Comparison of ENCODE assay signal across 11 cellular contexts in the genomic region with DNA sequence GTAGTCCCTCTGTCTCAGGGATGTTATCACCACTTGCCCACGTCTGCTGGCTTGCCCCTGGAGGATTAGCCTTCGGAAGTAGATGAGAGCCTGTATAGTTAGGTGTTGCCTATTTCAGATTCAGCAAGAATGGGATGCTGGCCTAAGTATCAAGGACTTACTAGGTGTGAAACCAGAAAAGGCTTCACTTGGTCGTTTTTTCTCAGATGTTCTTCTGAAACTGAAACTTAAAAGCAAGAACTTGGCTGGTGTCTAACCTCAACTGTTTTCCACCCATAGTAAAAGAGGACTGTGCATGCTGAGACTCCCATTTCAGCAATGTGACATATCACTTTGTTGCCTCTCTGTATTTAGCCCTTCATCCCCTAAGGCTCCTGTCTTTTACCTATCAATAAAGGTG.
DNase-seq lines count a peak whose midpoint lies in the region; ATAC-seq and TF ChIP-seq lines count a peak whose summit lies in the region.
"Had no signal": no experiment of that assay in that cellular context is flagged by ENCODE, and none has a peak within 500 bp of the region (broad histone marks: within the 10 kb centered on the region; RNA-seq: fewer than 3 reads in every experiment).

No MANE protein-coding gene starts in this region.

- no peak overlapping the region for H3K4me3 ChIP-seq in osteoblast (ENCODE audit: insufficient read depth, low read length)
- no peak overlapping the region for H3K4me3 ChIP-seq in tibial artery

- CTCF ChIA-PET in activated CD8-positive, alpha-beta memory T cell treated with anti-CD3 and anti-CD28 coated beads, Interleukin-2, amount 10 ng/mL, durations not matched to agents 7 days and 5 days (lab: Charles Lee) = no interaction called here

- TF ChIP-seq CTCF in osteoblast (IDR thresholded peaks at IDR 0.05; ENCODE audit: extremely low read depth, low read depth, low read length) (no peak), tibial artery (IDR thresholded peaks at IDR 0.05) (no peak)

- H3K4me3 Mint-ChIP-seq in activated CD8-positive, alpha-beta memory T cell treated with anti-CD3 and anti-CD28 coated beads, Interleukin-2, amount 10 ng/mL, durations not matched to agents 7 days and 5 days = no peak overlapping the region
- H3K4me3 Mint-ChIP-seq: activated CD4-positive, alpha-beta T cell treated with anti-CD3 and anti-CD28 coated beads, Interleukin-2, amount 10 ng/mL, durations not matched to agents 24 days and 14 days; nephron progenitor cell had no signal

- intact Hi-C loops in tibial artery (cut with DNase I; ENCODE audit: low total_unique reads) = no loop called here

- H2AFZ ChIP-seq in osteoblast (ENCODE audit: low read length) = no peak overlapping the region

- H3K4me2 ChIP-seq in osteoblast (ENCODE audit: insufficient read depth, low read length) = no peak overlapping the region

- H3K36me3 ChIP-seq in osteoblast (ENCODE audit: insufficient read depth, low read length) = no peaks in the 10 kb centered on the region
- H3K36me3 ChIP-seq in tibial artery = no peaks in the 10 kb centered on the region

- no peaks in the 10 kb centered on the region for H4K20me1 ChIP-seq in osteoblast (ENCODE audit: insufficient read depth, low read length)

- peaks cover 7% of the 10 kb centered on the region for H3K4me1 Mint-ChIP-seq in activated CD8-positive, alpha-beta memory T cell treated with anti-CD3 and anti-CD28 coated beads, Interleukin-2, amount 10 ng/mL, durations not matched to agents 7 days and 5 days
- H3K4me1 Mint-ChIP-seq: nephron progenitor cell had no signal

- H3K27ac ChIP-seq in osteoblast (ENCODE audit: low read depth, low read length) (no peak overlapping the region), tibial artery (no peak overlapping the region)

- H3K4me1 ChIP-seq in osteoblast (ENCODE audit: insufficient read depth, low read length) (no peaks in the 10 kb centered on the region), tibial artery (no peaks in the 10 kb centered on the region)

- no peaks in the 10 kb centered on the region for H3K27me3 ChIP-seq in osteoblast (ENCODE audit: insufficient read depth, low read length)
- H3K27me3 ChIP-seq in tibial artery = no peaks in the 10 kb centered on the region

- DNase-seq in activated CD8-positive, alpha-beta memory T cell treated with anti-CD3 and anti-CD28 coated beads, Interleukin-2, amount 10 ng/mL, durations not matched to agents 7 days and 5 days = no peak
- DNase-seq in activated CD8-positive, alpha-beta memory T cell treated with anti-CD3 and anti-CD28 coated beads, Interleukin-2, amount 50 U/mL, for 48 hours = no peak
- no peak for DNase-seq in COLO668 (lab: John Stamatoyannopoulos, UW; ENCODE audit: unreplicated experiment)
- DNase-seq in osteoblast (ENCODE audit: insufficient read length, low spot score, missing footprints) = no peak
- DNase-seq in stimulated activated CD4-positive, alpha-beta T cell treated with anti-CD3 and anti-CD28 coated beads, Interleukin-1b, Interleukin-23, amount 100 ng/mL, for 48 hours = no peak
- DNase-seq in tibial artery = no peak
- DNase-seq: activated CD4-positive, alpha-beta T cell treated with anti-CD3 and anti-CD28 coated beads, Interleukin-2, amount 10 ng/mL, durations not matched to agents 24 days and 14 days; NCI-H2171 treated with DMSO at 0.1 percent for 48 hours; nephron progenitor cell had no signal

- no peaks in the 10 kb centered on the region for H3K9me3 ChIP-seq in osteoblast (ENCODE audit: low read depth, low read length)
- H3K9me3 ChIP-seq in tibial artery = no peaks in the 10 kb centered on the region

- H3K27ac Mint-ChIP-seq in activated CD8-positive, alpha-beta memory T cell treated with anti-CD3 and anti-CD28 coated beads, Interleukin-2, amount 10 ng/mL, durations not matched to agents 7 days and 5 days = peak overlapping the region; percentile 67
- H3K27ac Mint-ChIP-seq: activated CD4-positive, alpha-beta T cell treated with anti-CD3 and anti-CD28 coated beads, Interleukin-2, amount 10 ng/mL, durations not matched to agents 24 days and 14 days; nephron progenitor cell had no signal

- no peaks in the 10 kb centered on the region for H3K36me3 Mint-ChIP-seq in activated CD8-positive, alpha-beta memory T cell treated with anti-CD3 and anti-CD28 coated beads, Interleukin-2, amount 10 ng/mL, durations not matched to agents 7 days and 5 days

- ATAC-seq in activated CD8-positive, alpha-beta memory T cell treated with anti-CD3 and anti-CD28 coated beads, Interleukin-2, amount 10 ng/mL, durations not matched to agents 7 days and 5 days = peak; percentile 86
- ATAC-seq in HG02610 (IDR thresholded peaks at IDR 0.05; ENCODE audit: unreplicated experiment) = peak; percentile 99
- ATAC-seq in HG03439 (IDR thresholded peaks at IDR 0.05; ENCODE audit: unreplicated experiment) = peak; percentile 99

- peaks cover 35% of the 10 kb centered on the region for H3K27me3 Mint-ChIP-seq in activated CD8-positive, alpha-beta memory T cell treated with anti-CD3 and anti-CD28 coated beads, Interleukin-2, amount 10 ng/mL, durations not matched to agents 7 days and 5 days

- no peaks in the 10 kb centered on the region for H3K9me3 Mint-ChIP-seq in activated CD8-positive, alpha-beta memory T cell treated with anti-CD3 and anti-CD28 coated beads, Interleukin-2, amount 10 ng/mL, durations not matched to agents 7 days and 5 days (ENCODE audit: low read depth)
- H3K9me3 Mint-ChIP-seq: activated CD4-positive, alpha-beta T cell treated with anti-CD3 and anti-CD28 coated beads, Interleukin-2, amount 10 ng/mL, durations not matched to agents 24 days and 14 days; nephron progenitor cell had no signal

- H3K79me2 ChIP-seq in osteoblast (ENCODE audit: insufficient read depth, low read length) = no peaks in the 10 kb centered on the region
